ENCODE assay signal across 10 cellular contexts in genomic region chr2:196149926-196150325, GRCh38. TPM values are rescaled to one million over a fixed set of nuclear protein-coding genes. Genes with fewer than 3 reads are reported as not detected.
DNase-seq lines count a peak whose midpoint lies in the region; ATAC-seq, FAIRE-seq and TF ChIP-seq lines count a peak whose summit lies in the region.
"Had no signal": no experiment of that assay in that cellular context is flagged by ENCODE, and none has a peak within 500 bp of the region (broad histone marks: within the 10 kb centered on the region; RNA-seq: fewer than 3 reads in every experiment).

No MANE protein-coding gene starts in this region.

- no peak for TF ChIP-seq POLR2A in vagina (IDR thresholded peaks at IDR 0.05)

- H3K27me3 ChIP-seq in DOHH2 (ENCODE audit: control insufficient read depth, low read length) (no peaks in the 10 kb centered on the region), vagina (no peaks in the 10 kb centered on the region)

- H3K27me3 Mint-ChIP-seq in activated naive CD8-positive, alpha-beta T cell treated with anti-CD3 and anti-CD28 coated beads for 36 hours: no peaks in the 10 kb centered on the region

- peak overlapping the region; percentile 41 for H3K4me2 ChIP-seq in DOHH2 (ENCODE audit: low read length)
- H3K4me2 ChIP-seq: KMS-11 had no signal

- TF ChIP-seq CTCF in DOHH2 (IDR thresholded peaks at IDR 0.05; ENCODE audit: low read depth, low read length, poor library complexity, severe bottlenecking) (no peak), vagina (IDR thresholded peaks at IDR 0.05) (no peak)

- H3K9me2 ChIP-seq in DOHH2 (replicated peaks; ENCODE audit: control insufficient read depth, low read length): no peaks in the 10 kb centered on the region

- peak overlapping the region; percentile 54 for H3K4me3 Mint-ChIP-seq in activated naive CD8-positive, alpha-beta T cell treated with anti-CD3 and anti-CD28 coated beads for 36 hours

- no peak overlapping the region for H3K4me3 ChIP-seq in DOHH2 (ENCODE audit: low read length)
- no peak overlapping the region for H3K4me3 ChIP-seq in vagina

- H3K4me1 ChIP-seq in DOHH2 (ENCODE audit: control insufficient read depth, low read length) (peaks cover 53% of the 10 kb centered on the region), vagina (no peaks in the 10 kb centered on the region)

- no peaks in the 10 kb centered on the region for H3K9me3 ChIP-seq in DOHH2 (ENCODE audit: control insufficient read depth, insufficient read depth, low read length)
- H3K9me3 ChIP-seq in vagina: no peaks in the 10 kb centered on the region

- H3K4me1 Mint-ChIP-seq in activated naive CD8-positive, alpha-beta T cell treated with anti-CD3 and anti-CD28 coated beads for 36 hours: peaks cover 85% of the 10 kb centered on the region

- peak; percentile 65 for ATAC-seq in HG03378 (IDR thresholded peaks at IDR 0.05; ENCODE audit: unreplicated experiment)

- H3K9me3 Mint-ChIP-seq in activated naive CD8-positive, alpha-beta T cell treated with anti-CD3 and anti-CD28 coated beads for 36 hours: peaks cover 8% of the 10 kb centered on the region

- peak overlapping the region; percentile 46 for H3K27ac ChIP-seq in DOHH2 (ENCODE audit: low read depth, low read length)
- no peak overlapping the region for H3K27ac ChIP-seq in vagina
- H3K27ac ChIP-seq: KMS-11 had no signal

- H3K27ac Mint-ChIP-seq in activated naive CD8-positive, alpha-beta T cell treated with anti-CD3 and anti-CD28 coated beads for 36 hours: peak overlapping the region; percentile 87

- peaks cover 6% of the 10 kb centered on the region for H4K20me1 ChIP-seq in DOHH2 (ENCODE audit: control insufficient read depth, insufficient read depth, low read depth, low read length)

- H3K79me2 ChIP-seq in DOHH2 (ENCODE audit: control insufficient read depth, low read length): peaks cover 96% of the 10 kb centered on the region

- H3K36me3 ChIP-seq in DOHH2 (ENCODE audit: control insufficient read depth, low read length): peaks cover 98% of the 10 kb centered on the region
- peaks cover 0 to 4% of the 10 kb centered on the region in 2 donors for H3K36me3 ChIP-seq in vagina

- peaks cover 42% of the 10 kb centered on the region for H3F3A ChIP-seq in DOHH2 (ENCODE audit: control insufficient read depth, insufficient read depth)

- peaks cover 78% of the 10 kb centered on the region for H3K36me3 Mint-ChIP-seq in activated naive CD8-positive, alpha-beta T cell treated with anti-CD3 and anti-CD28 coated beads for 36 hours

- FAIRE-seq in GM19239 (lab: Jason Lieb, UNC): peak; percentile 83

- intact Hi-C loops in vagina (cut with DNase I): no loop called here

- DNase-seq in GM19239 (ENCODE audit: insufficient read length, low spot score): no peak
- DNase-seq in activated naive CD8-positive, alpha-beta T cell treated with anti-CD3 and anti-CD28 coated beads for 36 hours: no peak
- no peak for DNase-seq in vagina (ENCODE audit: extremely low spot score in 2 of 2)
- no peak for DNase-seq in germinal center (ENCODE audit: low spot score)
- DNase-seq in T1000 (lab: John Stamatoyannopoulos, UW): no peak
- DNase-seq in mesenteric fat pad (ENCODE audit: low spot score): no peak
- DNase-seq: GOT3 had no signal

RNA-seq across cellular contexts. Expression of gene STK17B, which starts 21.5 kb away (rescaled TPM):
- 100 to 1,000 TPM; 151 to 157 TPM for total RNA-seq in activated naive CD8-positive, alpha-beta T cell treated with anti-CD3 and anti-CD28 coated beads for 36 hours
- total RNA-seq in vagina (24.3 TPM), mesenteric fat pad (67.7 TPM)
